ENCODE assay signal across 23 cellular contexts in the genomic region with DNA sequence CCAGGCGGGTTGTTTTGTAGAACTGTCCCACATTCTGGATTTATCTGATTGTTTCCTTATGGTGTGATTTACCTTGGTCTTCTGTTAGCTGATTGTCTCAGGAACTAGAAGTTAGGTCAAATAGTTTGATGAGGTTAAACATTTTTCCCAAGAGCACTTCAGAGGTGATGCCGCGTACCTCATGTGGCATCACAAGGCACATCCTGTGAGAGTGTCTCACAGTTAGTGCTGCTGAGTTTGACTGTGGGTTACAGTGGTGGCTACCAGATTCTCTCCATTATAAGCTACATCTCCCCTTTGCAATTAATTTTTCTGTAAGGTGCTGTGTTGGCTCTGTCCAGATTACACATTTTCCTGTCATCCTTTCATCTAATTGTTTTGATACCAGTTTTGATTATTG. TPM values are rescaled to one million over a fixed set of nuclear protein-coding genes. Genes with fewer than 3 reads are reported as not detected.
"Had no signal": no experiment of that assay in that cellular context is flagged by ENCODE, and none has a peak within 500 bp of the region (broad histone marks: within the 10 kb centered on the region; RNA-seq: fewer than 3 reads in every experiment).

No MANE protein-coding gene starts in this region.

- H3K9ac ChIP-seq: parathyroid adenoma had no signal

- H3K4me1 Mint-ChIP-seq: nephron had no signal

- H2AFZ ChIP-seq: parathyroid adenoma had no signal

- H3K27me3 Mint-ChIP-seq: type B pancreatic cell had no signal

- DNase-seq: cortex of kidney; dorsolateral prefrontal cortex; effector CD8-positive, alpha-beta T cell; gastrocnemius medialis; heart right ventricle; hypothalamus; islet precursor cell; psoas muscle; retina; right lobe of liver; stimulated activated CD4-positive, alpha-beta T cell treated with anti-CD3 and anti-CD28 coated beads, Interleukin-4, amount 100 ng/mL, for 1 hour; stimulated activated CD8-positive, alpha-beta memory T cell treated with anti-CD3 and anti-CD28 coated beads, Interleukin-4, amount 100 ng/mL, for 48 hours; stimulated activated naive CD8-positive, alpha-beta T cell treated with anti-CD3 and anti-CD28 coated beads, Interleukin-15, Interleukin-2, amounts not matched to agents 100 U/mL and 50 U/mL, for 24 hours; thyroid gland had no signal

- H3K4me3 Mint-ChIP-seq: nephron; stimulated activated effector memory CD8-positive, alpha-beta T cell treated with anti-CD3 and anti-CD28 coated beads, Interleukin-12 subunit alpha, Interleukin-12 subunit beta, amount 100 ng/mL, for 72 hours; type B pancreatic cell had no signal

- H3K27ac ChIP-seq: dorsolateral prefrontal cortex, gastrocnemius medialis, heart right ventricle, parathyroid adenoma, psoas muscle, right lobe of liver, suprapubic skin, thyroid gland had no signal

- H3K4me3 ChIP-seq: dorsolateral prefrontal cortex, gastrocnemius medialis, heart right ventricle, mucosa of descending colon, psoas muscle, right lobe of liver, suprapubic skin, thyroid gland had no signal

- H3K9me3 ChIP-seq: gastrocnemius medialis, heart right ventricle, mucosa of descending colon, psoas muscle, right lobe of liver, suprapubic skin, thyroid gland had no signal

- FAIRE-seq: urothelium cell line had no signal

- H3K36me3 Mint-ChIP-seq: type B pancreatic cell had no signal

- H3K27me3 ChIP-seq: dorsolateral prefrontal cortex, gastrocnemius medialis, heart right ventricle, right lobe of liver, suprapubic skin, thyroid gland had no signal

- H3K4me1 ChIP-seq: gastrocnemius medialis, heart right ventricle, parathyroid adenoma, psoas muscle, right lobe of liver, suprapubic skin, thyroid gland had no signal

- H3K27ac Mint-ChIP-seq: nephron; stimulated activated effector memory CD8-positive, alpha-beta T cell treated with anti-CD3 and anti-CD28 coated beads, Interleukin-12 subunit alpha, Interleukin-12 subunit beta, amount 100 ng/mL, for 72 hours; type B pancreatic cell had no signal

- H3K79me2 ChIP-seq: parathyroid adenoma had no signal

- ATAC-seq: esophagus mucosa; gastrocnemius medialis; heart right ventricle; left lobe of liver; mucosa of descending colon; psoas muscle; right lobe of liver; stimulated activated effector memory CD8-positive, alpha-beta T cell treated with anti-CD3 and anti-CD28 coated beads, Interleukin-12 subunit alpha, Interleukin-12 subunit beta, amount 100 ng/mL, for 72 hours; stimulated activated naive CD8-positive, alpha-beta T cell treated with anti-CD3 and anti-CD28 coated beads, Interleukin-15, Interleukin-2, amounts not matched to agents 100 U/mL and 50 U/mL, for 24 hours had no signal

- H3K9me3 Mint-ChIP-seq: nephron; stimulated activated effector memory CD8-positive, alpha-beta T cell treated with anti-CD3 and anti-CD28 coated beads, Interleukin-12 subunit alpha, Interleukin-12 subunit beta, amount 100 ng/mL, for 72 hours; type B pancreatic cell had no signal

RNA-seq across cellular contexts. Expression of gene CIDEC, which starts 48.8 kb away (rescaled TPM):
- total RNA-seq: esophagus mucosa had no signal
